In genomic region chr9:113187935-113188595, GRCh38 we compare ENCODE assay signal across 1 cellular context.
TF ChIP-seq lines count a peak whose summit lies in the region.

No MANE protein-coding gene starts in this region.

TF ChIP-seq in GM23338, 12 proteins besides CTCF, POLR2A, EP300 and RAD21 (continued from another document):
- no peak for TF ChIP-seq ZNF462 (CRISPR knock-in tag; IDR thresholded peaks at IDR 0.05)
- no peak for TF ChIP-seq EZH2phosphoT487 (IDR thresholded peaks at IDR 0.05; ENCODE audit: unreplicated experiment)
- no peak for TF ChIP-seq EZH2 (IDR thresholded peaks at IDR 0.05; ENCODE audit: low read depth, unreplicated experiment)
- TF ChIP-seq STAT1 (IDR thresholded peaks at IDR 0.05; ENCODE audit: unreplicated experiment): no peak
